Comparison of ENCODE assay signal across 22 cellular contexts in the genomic region with DNA sequence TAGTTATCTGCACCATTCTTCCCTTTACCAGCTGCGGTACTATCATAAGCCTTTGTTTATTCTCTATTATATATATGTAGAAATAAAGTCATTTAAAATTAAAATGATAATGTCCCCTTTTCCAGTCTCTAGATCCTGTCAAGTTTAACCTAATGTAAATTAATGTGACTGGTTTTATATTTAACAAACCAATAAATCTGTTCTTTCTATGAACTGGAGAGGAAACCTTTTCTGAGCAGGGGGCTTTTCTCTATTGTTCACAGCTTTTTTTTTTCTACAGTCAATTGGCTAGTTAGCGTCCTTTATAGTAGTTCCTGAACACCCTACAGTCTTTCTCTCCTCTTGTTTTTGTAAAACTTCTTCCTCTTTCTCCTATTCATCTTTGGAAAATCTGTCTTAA.
DNase-seq lines count a peak whose midpoint lies in the region; ATAC-seq and TF ChIP-seq lines count a peak whose summit lies in the region.
"Had no signal": no experiment of that assay in that cellular context is flagged by ENCODE, and none has a peak within 500 bp of the region (broad histone marks: within the 10 kb centered on the region; RNA-seq: fewer than 3 reads in every experiment).

No MANE protein-coding gene starts in this region.

- H3K36me3 Mint-ChIP-seq in neural progenitor cell, result no peaks in the 10 kb centered on the region
- no peaks in the 10 kb centered on the region for H3K36me3 Mint-ChIP-seq in effector memory CD8-positive, alpha-beta T cell (ENCODE audit: insufficient read depth)
- no peaks in the 10 kb centered on the region for H3K36me3 Mint-ChIP-seq in HFFc6 (ENCODE audit: low read depth)
- H3K36me3 Mint-ChIP-seq: CD14-positive monocyte; CD4-positive, alpha-beta memory T cell; CD4-positive, CD25-positive, alpha-beta regulatory T cell; CD8-positive, alpha-beta memory T cell had no signal

- H3K4me2 ChIP-seq in BLaER1 treated with 17β-estradiol and CSF1 and Interleukin-3, amounts not matched to agents 10 nM and 100 nM, result peak overlapping the region in 9 of 11 experiments; percentile 1 to 79 (median 61); a peak in 12 of 22 replicates
- H3K4me2 ChIP-seq in neural progenitor cell, result peak overlapping the region; percentile 54

- no peaks in the 10 kb centered on the region for H3K36me3 ChIP-seq in BLaER1 treated with 17β-estradiol and CSF1 and Interleukin-3, amounts not matched to agents 10 nM and 100 nM
- H3K36me3 ChIP-seq in neural progenitor cell, result no peaks in the 10 kb centered on the region
- H3K36me3 ChIP-seq: BE2C had no signal

- no peak overlapping the region for H3K9ac ChIP-seq in BLaER1 treated with 17β-estradiol and CSF1 and Interleukin-3, amounts not matched to agents 10 nM and 100 nM
- H3K9ac ChIP-seq in neural progenitor cell, result no peak overlapping the region

- no peaks in the 10 kb centered on the region for H3K9me3 ChIP-seq in BLaER1 treated with 17β-estradiol and CSF1 and Interleukin-3, amounts not matched to agents 10 nM and 100 nM (replicated peaks in 1 of 11)
- no peaks in the 10 kb centered on the region for H3K9me3 ChIP-seq in neural progenitor cell (ENCODE audit: low read depth)
- H3K9me3 ChIP-seq: BE2C had no signal

- no peak overlapping the region for H3K4me3 Mint-ChIP-seq in neural progenitor cell
- no peak overlapping the region for H3K4me3 Mint-ChIP-seq in effector memory CD8-positive, alpha-beta T cell
- H3K4me3 Mint-ChIP-seq in HFFc6, result no peak overlapping the region
- H3K4me3 Mint-ChIP-seq: CD14-positive monocyte; CD4-positive, alpha-beta memory T cell; CD4-positive, CD25-positive, alpha-beta regulatory T cell; CD8-positive, alpha-beta memory T cell had no signal

- DNase-seq in neural progenitor cell (ENCODE audit: low spot score) (no peak), HFFc6 (no peak)
- DNase-seq in effector memory CD8-positive, alpha-beta T cell, result no peak
- DNase-seq: 8988T; ACHN; BE2C; C1 segment of cervical spinal cord; CD4-positive, alpha-beta memory T cell; CD4-positive, CD25-positive, alpha-beta regulatory T cell; CD8-positive, alpha-beta memory T cell; COR-L47; DMS 273 treated with DMSO at 0.1 percent for 48 hours; DMS153; DMS53; DMS79; DND-41; EL; GDM1 had no signal

- H3K27me3 Mint-ChIP-seq in neural progenitor cell (ENCODE audit: insufficient read depth, low read depth), result peaks cover 5% of the 10 kb centered on the region
- H3K27me3 Mint-ChIP-seq in effector memory CD8-positive, alpha-beta T cell, result no peaks in the 10 kb centered on the region
- no peaks in the 10 kb centered on the region; the same call in 1 of the 2 replicates for H3K27me3 Mint-ChIP-seq in HFFc6 (ENCODE audit: insufficient read depth)
- H3K27me3 Mint-ChIP-seq: CD4-positive, alpha-beta memory T cell; CD4-positive, CD25-positive, alpha-beta regulatory T cell; CD8-positive, alpha-beta memory T cell had no signal

- H3K9me3 Mint-ChIP-seq in neural progenitor cell, result no peaks in the 10 kb centered on the region
- H3K9me3 Mint-ChIP-seq in effector memory CD8-positive, alpha-beta T cell, result peaks cover 14 to 24% of the 10 kb centered on the region in 2 donors
- no peaks in the 10 kb centered on the region for H3K9me3 Mint-ChIP-seq in HFFc6
- H3K9me3 Mint-ChIP-seq: CD14-positive monocyte had no signal

- no peak for ATAC-seq in HG02798 (IDR thresholded peaks at IDR 0.05; ENCODE audit: poor library complexity, unreplicated experiment)
- no peak for ATAC-seq in effector memory CD8-positive, alpha-beta T cell (replicated peaks)
- ATAC-seq: GM12878 had no signal

- no peak overlapping the region for H3K4me3 ChIP-seq in BLaER1 treated with 17β-estradiol and CSF1 and Interleukin-3, amounts not matched to agents 10 nM and 100 nM
- no peak overlapping the region for H3K4me3 ChIP-seq in neural progenitor cell
- H3K4me3 ChIP-seq: GM12878 had no signal

- peaks cover 23% of the 10 kb centered on the region for H3F3A ChIP-seq in neural progenitor cell (ENCODE audit: low read depth)

- H3K27me3 ChIP-seq in BLaER1 treated with 17β-estradiol and CSF1 and Interleukin-3, amounts not matched to agents 10 nM and 100 nM, result no peaks in the 10 kb centered on the region
- H3K27me3 ChIP-seq in neural progenitor cell, result no peaks in the 10 kb centered on the region
- H3K27me3 ChIP-seq: BE2C had no signal

- peak overlapping the region in 4 of 11 experiments; percentile 76 to 88 (median 79); a peak in 7 of 22 replicates for H3K27ac ChIP-seq in BLaER1 treated with 17β-estradiol and CSF1 and Interleukin-3, amounts not matched to agents 10 nM and 100 nM
- H3K27ac ChIP-seq in neural progenitor cell, result peak overlapping the region; percentile 69

- no peaks in the 10 kb centered on the region for H3K79me2 ChIP-seq in neural progenitor cell (ENCODE audit: low read depth)

- peak overlapping the region; percentile 2 for H3K27ac Mint-ChIP-seq in neural progenitor cell
- no peak overlapping the region for H3K27ac Mint-ChIP-seq in effector memory CD8-positive, alpha-beta T cell
- H3K27ac Mint-ChIP-seq in HFFc6, result no peak overlapping the region
- H3K27ac Mint-ChIP-seq: CD14-positive monocyte; CD4-positive, alpha-beta memory T cell; CD4-positive, CD25-positive, alpha-beta regulatory T cell; CD8-positive, alpha-beta memory T cell had no signal

- H3K4me1 ChIP-seq in BLaER1 treated with 17β-estradiol and CSF1 and Interleukin-3, amounts not matched to agents 10 nM and 100 nM, result peaks cover 11 to 41% (median 32%) of the 10 kb centered on the region in 10 experiments
- H3K4me1 ChIP-seq in neural progenitor cell, result peaks cover 43% of the 10 kb centered on the region
- H3K4me1 ChIP-seq: BE2C had no signal

- TF ChIP-seq CTCF in neural progenitor cell (IDR thresholded peaks at IDR 0.05) (no peak), HFFc6 (IDR thresholded peaks at IDR 0.05) (no peak)

- no peak overlapping the region for H2AFZ ChIP-seq in neural progenitor cell (replicated peaks)

- H4K20me1 ChIP-seq in BLaER1 treated with 17β-estradiol and CSF1 and Interleukin-3, amounts not matched to agents 10 nM and 100 nM, result no peaks in the 10 kb centered on the region
- H4K20me1 ChIP-seq in neural progenitor cell (ENCODE audit: low read depth), result no peaks in the 10 kb centered on the region

- H3K4me1 Mint-ChIP-seq in neural progenitor cell, result peaks cover 40% of the 10 kb centered on the region
- H3K4me1 Mint-ChIP-seq in effector memory CD8-positive, alpha-beta T cell (ENCODE audit: low read depth in 2 of 2), result no peaks in the 10 kb centered on the region
- H3K4me1 Mint-ChIP-seq in HFFc6 (ENCODE audit: low read depth), result no peaks in the 10 kb centered on the region
- H3K4me1 Mint-ChIP-seq: CD14-positive monocyte; CD4-positive, alpha-beta memory T cell; CD4-positive, CD25-positive, alpha-beta regulatory T cell; CD8-positive, alpha-beta memory T cell had no signal
